ENCODE assay signal across 13 cellular contexts in genomic region chr18:48962857-48963554, GRCh38. TPM values are rescaled to one million over a fixed set of nuclear protein-coding genes. Genes with fewer than 3 reads are reported as not detected.
DNase-seq lines count a peak whose midpoint lies in the region; ATAC-seq, FAIRE-seq and TF ChIP-seq lines count a peak whose summit lies in the region.
"Had no signal": no experiment of that assay in that cellular context is flagged by ENCODE, and none has a peak within 500 bp of the region (broad histone marks: within the 10 kb centered on the region; RNA-seq: fewer than 3 reads in every experiment).

No MANE protein-coding gene starts in this region.

- TF ChIP-seq RAD21 in HepG2 (CRISPR knock-in tag; IDR thresholded peaks at IDR 0.05) = no peak

- H3K4me3 ChIP-seq in HepG2 (replicated peaks in 1 of 3; ENCODE audit: insufficient read depth in 1 of 3, low read depth in 2 of 3, low read length in 3 of 3) (no peak overlapping the region), right lobe of liver (no peak overlapping the region), right cardiac atrium (ENCODE audit: low read length) (no peak overlapping the region)

- POLR2A ChIA-PET in HepG2 (lab: Yijun Ruan, JAX) = interaction anchor here (1.1 to 2.6 kb wide), 2 partner anchors 11 to 12 kb away, joined by 3 to 8 read pairs; no protein-coding TSS in a partner anchor
- POLR2A ChIA-PET in activated CD4-positive, alpha-beta memory T cell treated with anti-CD3 and anti-CD28 coated beads, Interleukin-2, amount 10 ng/mL, durations not matched to agents 7 days and 5 days (lab: Charles Lee) = no interaction called here

- TF ChIP-seq EP300 in HepG2 (IDR thresholded peaks at IDR 0.05; ENCODE audit: low read depth in 2 of 2, low read length in 2 of 2) (no peak), HepG2 (CRISPR knock-in tag; IDR thresholded peaks at IDR 0.05; ENCODE audit: borderline replicate concordance) (no peak)

- WGBS in HepG2 (ENCODE audit: low lambda C conversion rate) = 52% methylated on average over 9 of the region's 9 CpGs
- 91% methylated on average over 9 of the region's 9 CpGs for WGBS in right lobe of liver (ENCODE audit: insufficient coverage, low coverage, low lambda C conversion rate, missing lambda C conversion rate)
- 88% methylated on average over 9 of the region's 9 CpGs for WGBS in right cardiac atrium

- no peak overlapping the region for H3K4me3 Mint-ChIP-seq in nephron
- H3K4me3 Mint-ChIP-seq in activated CD4-positive, alpha-beta memory T cell treated with anti-CD3 and anti-CD28 coated beads, Interleukin-2, amount 10 ng/mL, durations not matched to agents 7 days and 5 days = no peak overlapping the region

- no peak overlapping the region for H3K9ac ChIP-seq in HepG2 (ENCODE audit: insufficient read depth, low read depth, low read length)

- no peak for TF ChIP-seq CTCF in HepG2 (CRISPR knock-in tag; IDR thresholded peaks at IDR 0.05)
- no peak for TF ChIP-seq CTCF in right lobe of liver (IDR thresholded peaks at IDR 0.05)
- TF ChIP-seq CTCF in nephron (IDR thresholded peaks at IDR 0.05; ENCODE audit: unreplicated experiment in 3 of 3) = no peak

- intact Hi-C loops in HepG2 (cut with micrococcal nuclease; ENCODE audit: unreplicated experiment) = loop anchor here (5.0 kb wide), 1 partner anchor 59 kb away; no protein-coding TSS in a partner anchor
- intact Hi-C loops in right lobe of liver (cut with DNase I) = loop anchor here in 1 of 2 donors (10.0 kb wide), 1 partner anchor 168 kb away; no protein-coding TSS in a partner anchor
- intact Hi-C loops in right cardiac atrium (cut with DNase I) = no loop called here

- H3K27me3 ChIP-seq in HepG2 (ENCODE audit: control insufficient read depth in 1 of 2, insufficient read depth in 2 of 2, low read length in 2 of 2) = peaks cover under 1 to 18% of the 10 kb centered on the region in 2 experiments; a peak in 4 of 5 replicates
- no peaks in the 10 kb centered on the region for H3K27me3 ChIP-seq in right lobe of liver
- H3K27me3 ChIP-seq in right cardiac atrium (ENCODE audit: control insufficient read depth, insufficient read depth) = no peaks in the 10 kb centered on the region

- peaks cover 29% of the 10 kb centered on the region for H3K4me1 Mint-ChIP-seq in nephron
- H3K4me1 Mint-ChIP-seq in activated CD4-positive, alpha-beta memory T cell treated with anti-CD3 and anti-CD28 coated beads, Interleukin-2, amount 10 ng/mL, durations not matched to agents 7 days and 5 days = peaks cover 3% of the 10 kb centered on the region

- DNase-seq in HepG2 (ENCODE audit: low spot score) = no peak
- no peak for DNase-seq in right lobe of liver
- peak; percentile 82 for DNase-seq in fibroblast of gingiva (ENCODE audit: low read depth)
- DNase-seq in activated CD4-positive, alpha-beta memory T cell treated with anti-CD3 and anti-CD28 coated beads, Interleukin-2, amount 10 ng/mL, durations not matched to agents 7 days and 5 days = no peak
- no peak for DNase-seq in right cardiac atrium
- DNase-seq: activated T-cell treated with anti-CD3 and anti-CD28 coated beads for 4 hours; anterior cingulate cortex; NCI-H446; stimulated activated CD4-positive, alpha-beta T cell treated with anti-CD3 and anti-CD28 coated beads, Interleukin-4, amount 100 ng/mL, for 1 hour had no signal

- TF ChIP-seq POLR2A in HepG2 (IDR thresholded peaks at IDR 0.05; ENCODE audit: insufficient read depth in 1 of 2, low read depth in 2 of 2, low read length in 2 of 2) (no peak), right lobe of liver (IDR thresholded peaks at IDR 0.05) (no peak)

- no peak overlapping the region for H2AFZ ChIP-seq in HepG2 (ENCODE audit: low read length)

- H3K27ac ChIP-seq in HepG2 (ENCODE audit: extremely low read length, insufficient read depth, low read length) (no peak overlapping the region), right lobe of liver (no peak overlapping the region), right cardiac atrium (ENCODE audit: low read length) (no peak overlapping the region)

- BruUV-seq in HepG2 (replicated peaks; lab: Mats Ljungman, UMichigan) = no TSS peak

- H3K4me1 ChIP-seq in HepG2 (ENCODE audit: insufficient read depth, low read length) (peaks cover 33% of the 10 kb centered on the region), right lobe of liver (no peaks in the 10 kb centered on the region), right cardiac atrium (ENCODE audit: control insufficient read depth, insufficient read depth, low read length) (peaks cover 2% of the 10 kb centered on the region)

- no peaks in the 10 kb centered on the region for H3K36me3 Mint-ChIP-seq in nephron (ENCODE audit: low read depth)
- no peaks in the 10 kb centered on the region for H3K36me3 Mint-ChIP-seq in activated CD4-positive, alpha-beta memory T cell treated with anti-CD3 and anti-CD28 coated beads, Interleukin-2, amount 10 ng/mL, durations not matched to agents 7 days and 5 days (ENCODE audit: low read depth)

- H3K9me3 Mint-ChIP-seq in nephron = no peaks in the 10 kb centered on the region
- no peaks in the 10 kb centered on the region for H3K9me3 Mint-ChIP-seq in activated CD4-positive, alpha-beta memory T cell treated with anti-CD3 and anti-CD28 coated beads, Interleukin-2, amount 10 ng/mL, durations not matched to agents 7 days and 5 days

- peak overlapping the region in 2 of 3 experiments; percentile 67 to 68 for H3K27ac Mint-ChIP-seq in nephron
- H3K27ac Mint-ChIP-seq in activated CD4-positive, alpha-beta memory T cell treated with anti-CD3 and anti-CD28 coated beads, Interleukin-2, amount 10 ng/mL, durations not matched to agents 7 days and 5 days = no peak overlapping the region

- peak; percentile 77 for ATAC-seq in HepG2
- no peak for ATAC-seq in right lobe of liver
- no peak for ATAC-seq in HG03354 (IDR thresholded peaks at IDR 0.05; ENCODE audit: poor library complexity, severe bottlenecking, unreplicated experiment)
- ATAC-seq in HG02571 (IDR thresholded peaks at IDR 0.05; ENCODE audit: unreplicated experiment) = no peak
- ATAC-seq in right cardiac atrium = no peak

- H3K79me2 ChIP-seq in HepG2 (ENCODE audit: insufficient read depth, low read length) = no peaks in the 10 kb centered on the region

- H3K9me3 ChIP-seq in HepG2 (ENCODE audit: low read length) (no peaks in the 10 kb centered on the region), right lobe of liver (no peaks in the 10 kb centered on the region), right cardiac atrium (ENCODE audit: control insufficient read depth, low read length) (no peaks in the 10 kb centered on the region)

- no peaks in the 10 kb centered on the region for H4K20me1 ChIP-seq in HepG2 (ENCODE audit: insufficient read depth, low read length)

- in situ Hi-C loops in HepG2 (cut with HindIII; ENCODE audit: extremely low pct_ligation_motif_present, low pct_unique_long_range_greater_than_20kb) = no loop called here

- CTCF ChIA-PET in HepG2 (lab: Yijun Ruan, JAX; ENCODE audit: low intra/inter-chr PET ratio, low total read pairs) = no interaction called here
- CTCF ChIA-PET in activated CD4-positive, alpha-beta memory T cell treated with anti-CD3 and anti-CD28 coated beads, Interleukin-2, amount 10 ng/mL, durations not matched to agents 7 days and 5 days (lab: Charles Lee) = no interaction called here

- no peak overlapping the region for H3K4me2 ChIP-seq in HepG2 (ENCODE audit: low read depth, low read length)

- H3K36me3 ChIP-seq in HepG2 (replicated peaks in 1 of 2; ENCODE audit: control insufficient read depth in 1 of 2, insufficient read depth in 2 of 2, low read length in 2 of 2) (no peaks in the 10 kb centered on the region), right lobe of liver (no peaks in the 10 kb centered on the region)

- peaks cover 30% of the 10 kb centered on the region for H3K27me3 Mint-ChIP-seq in nephron (ENCODE audit: low read depth)
- peaks cover 31% of the 10 kb centered on the region for H3K27me3 Mint-ChIP-seq in activated CD4-positive, alpha-beta memory T cell treated with anti-CD3 and anti-CD28 coated beads, Interleukin-2, amount 10 ng/mL, durations not matched to agents 7 days and 5 days

- FAIRE-seq in HepG2 (lab: Jason Lieb, UNC) = no peak
- FAIRE-seq: GM18507 had no signal

TF ChIP-seq in HepG2, 621 proteins besides CTCF, POLR2A, EP300 and RAD21:
- TF ChIP-seq ZNF30 (CRISPR knock-in tag; IDR thresholded peaks at IDR 0.05) = no peak
- no peak for TF ChIP-seq RNF2 (conservative IDR thresholded peaks at IDR 0.05; ENCODE audit: low read depth)
- no peak for TF ChIP-seq ZFP36L2 (CRISPR knock-in tag; IDR thresholded peaks at IDR 0.05)
- no peak for TF ChIP-seq PITX1 (CRISPR knock-in tag; IDR thresholded peaks at IDR 0.05)
TF ChIP-seq in HepG2: peak in this region for 0.

RNA-seq across cellular contexts. Expression of gene SMAD7, which starts 12.2 kb away (rescaled TPM):
- total RNA-seq in HepG2 (2016; rRNA removed; fragmentation: Illumina TruSeq; extraction: Trizol) (18.7 and 24.7 TPM in 2 replicates), right lobe of liver (10 to 100 TPM in 4 of 6 experiments, 1 to 10 TPM in 2; 8.2 to 13.5 (median 11.0) TPM), right cardiac atrium (10 to 100 TPM; 66.3 to 97.6 (median 94.3) TPM)
- total RNA-seq in HepG2 (2016; cell fraction: cytosol; rRNA removed; fragmentation: Illumina TruSeq; extraction: Trizol; ENCODE audit: low read depth) = 3.3 TPM in 2 replicates
- total RNA-seq in HepG2 (2016; cell fraction: insoluble cytoplasmic fraction; rRNA removed; fragmentation: Illumina TruSeq; extraction: Trizol) = 17.7 and 26.0 TPM in 2 replicates
- total RNA-seq in HepG2 (2016; cell fraction: membrane; rRNA removed; fragmentation: Illumina TruSeq; extraction: Trizol) = 12.5 and 14.2 TPM in 2 replicates
- 22.7 and 23.8 TPM in 2 replicates for total RNA-seq in HepG2 (2016; cell fraction: nucleus; rRNA removed; fragmentation: Illumina TruSeq; extraction: Trizol)
- polyA plus RNA-seq in HepG2 (2011; rRNA removed) (15.8 and 17.4 TPM in 2 replicates), right cardiac atrium (34.8 TPM)
- polyA plus RNA-seq in HepG2 (2011; cell fraction: cytosol; rRNA removed) = 15.1 and 16.9 TPM in 2 replicates
- 16.5 and 25.6 TPM in 2 replicates for polyA plus RNA-seq in HepG2 (2011; cell fraction: nucleus; rRNA removed)
- polyA plus RNA-seq in HepG2 (2012) = 5.6 and 8.5 TPM in 2 replicates
- 1.4 and 2.1 TPM in 2 replicates for polyA plus RNA-seq in HepG2 (2016; cell fraction: cytosol; fragmentation: Illumina TruSeq; extraction: Trizol; ENCODE audit: low read depth)
- 15.7 and 17.1 TPM in 2 replicates for polyA plus RNA-seq in HepG2 (2016; cell fraction: insoluble cytoplasmic fraction; fragmentation: Illumina TruSeq; extraction: Trizol; ENCODE audit: low read depth)
- 4.9 TPM in 2 replicates for polyA plus RNA-seq in HepG2 (2016; cell fraction: membrane; fragmentation: Illumina TruSeq; extraction: Trizol; ENCODE audit: low read depth)
- polyA plus RNA-seq in HepG2 (2016; cell fraction: nucleus; fragmentation: Illumina TruSeq; extraction: Trizol; ENCODE audit: insufficient read depth, low read depth) = 40.0 and 43.9 TPM in 2 replicates
- 38.7 and 47.8 TPM in 2 replicates for polyA minus RNA-seq in HepG2 (2011; rRNA and poly(A)+ RNA removed; ENCODE audit: low replicate concordance)
- polyA minus RNA-seq in HepG2 (2011; cell fraction: cytosol; rRNA and poly(A)+ RNA removed) = 11.5 and 17.8 TPM in 2 replicates
- 14.8 and 26.3 TPM in 2 replicates for polyA minus RNA-seq in HepG2 (2011; cell fraction: nucleus; rRNA and poly(A)+ RNA removed)
- total RNA-seq in activated CD4-positive, alpha-beta memory T cell treated with anti-CD3 and anti-CD28 coated beads, Interleukin-2, amount 10 ng/mL, durations not matched to agents 7 days and 5 days = 10 to 100 TPM; 30.0 to 31.0 TPM
